ENCODE assay signal across 2 cellular contexts in genomic region chr5:144122641-144123040, GRCh38.
TF ChIP-seq lines count a peak whose summit lies in the region.

No MANE protein-coding gene starts in this region.

TF ChIP-seq in SK-N-SH, 30 proteins besides CTCF, POLR2A, EP300 and RAD21:
- no peak for TF ChIP-seq REST (IDR thresholded peaks at IDR 0.05; ENCODE audit: low read depth, low read length)
TF ChIP-seq in SK-N-SH: peak in this region for 0.

TF ChIP-seq in SK-N-SH treated with all-trans-retinoic acid at 6 μM for 48 hours, 23 proteins besides CTCF, POLR2A, EP300 and RAD21 (continued from another document):
- TF ChIP-seq POU6F1 (CRISPR knock-in tag; IDR thresholded peaks at IDR 0.05; ENCODE audit: borderline replicate concordance, low read depth) (no peak), ISL1 (CRISPR knock-in tag; IDR thresholded peaks at IDR 0.05) (no peak), ZNF8 (CRISPR knock-in tag; IDR thresholded peaks at IDR 0.05) (no peak), RARB (CRISPR knock-in tag; IDR thresholded peaks at IDR 0.05) (no peak), OSR1 (CRISPR knock-in tag; IDR thresholded peaks at IDR 0.05) (no peak), ZFP3 (CRISPR knock-in tag; IDR thresholded peaks at IDR 0.05) (no peak), SNAI2 (CRISPR knock-in tag; IDR thresholded peaks at IDR 0.05) (no peak), GLIS3 (CRISPR knock-in tag; IDR thresholded peaks at IDR 0.05) (no peak), CREB5 (CRISPR knock-in tag; IDR thresholded peaks at IDR 0.05; ENCODE audit: low read depth) (no peak), CSDC2 (CRISPR knock-in tag; IDR thresholded peaks at IDR 0.05) (no peak)
